ENCODE assay signal across 1 cellular context in genomic region chr4:94441838-94442237, GRCh38.
TF ChIP-seq lines count a peak whose summit lies in the region.

No MANE protein-coding gene starts in this region.

TF ChIP-seq in A549, 52 proteins besides CTCF, POLR2A, EP300 and RAD21:
- no peak for TF ChIP-seq HEYL (CRISPR knock-in tag; IDR thresholded peaks at IDR 0.05)
- TF ChIP-seq CBX2 (IDR thresholded peaks at IDR 0.05; ENCODE audit: borderline replicate concordance, low read depth), result no peak
- TF ChIP-seq JUN (IDR thresholded peaks at IDR 0.05), result no peak
- TF ChIP-seq ESRRA (IDR thresholded peaks at IDR 0.05; ENCODE audit: borderline replicate concordance, low read length), result no peak
- TF ChIP-seq FOXS1 (CRISPR knock-in tag; IDR thresholded peaks at IDR 0.05), result no peak
- TF ChIP-seq HMGXB4 (CRISPR knock-in tag; IDR thresholded peaks at IDR 0.05; ENCODE audit: borderline replicate concordance), result no peak
- no peak for TF ChIP-seq GATA3 (IDR thresholded peaks at IDR 0.05; ENCODE audit: borderline replicate concordance)
- no peak for TF ChIP-seq CHD2 (IDR thresholded peaks at IDR 0.05; ENCODE audit: low read length, partially characterized antibody)
- TF ChIP-seq JUNB (IDR thresholded peaks at IDR 0.05), result no peak
- no peak for TF ChIP-seq NPAS2 (CRISPR knock-in tag; IDR thresholded peaks at IDR 0.05; ENCODE audit: borderline replicate concordance)
- TF ChIP-seq RARB (CRISPR knock-in tag; IDR thresholded peaks at IDR 0.05), result no peak
- no peak for TF ChIP-seq RFX5 (IDR thresholded peaks at IDR 0.05)
- TF ChIP-seq SMC3 (IDR thresholded peaks at IDR 0.05), result no peak
- TF ChIP-seq BCL3 (IDR thresholded peaks at IDR 0.05), result no peak
- no peak for TF ChIP-seq PHF8 (IDR thresholded peaks at IDR 0.05; ENCODE audit: borderline replicate concordance, low read depth)
- TF ChIP-seq MYC (IDR thresholded peaks at IDR 0.05; ENCODE audit: borderline replicate concordance, low read length), result no peak
- TF ChIP-seq SREBF2 (IDR thresholded peaks at IDR 0.05), result no peak
- TF ChIP-seq MAX (IDR thresholded peaks at IDR 0.05), result no peak
- TF ChIP-seq TP53 (CRISPR knock-in tag; IDR thresholded peaks at IDR 0.05), result no peak
- no peak for TF ChIP-seq NFE2L2 (conservative IDR thresholded peaks at IDR 0.05; ENCODE audit: low read length)
TF ChIP-seq in A549: peak in this region for 0.
